Comparison of ENCODE assay signal across 1 cellular context in genomic region chr1:109947582-109948284, GRCh38.
TF ChIP-seq lines count a peak whose summit lies in the region.

No MANE protein-coding gene starts in this region.

TF ChIP-seq in K562, 482 proteins besides CTCF, POLR2A, EP300 and RAD21:
- TF ChIP-seq ZBTB5 (IDR thresholded peaks at IDR 0.05) (no peak), FOXK2 (conservative IDR thresholded peaks at IDR 0.05 in 1 of 2, IDR thresholded peaks at IDR 0.05 in 1 of 2; ENCODE audit: low read depth in 2 of 2) (no peak), SPI1 (IDR thresholded peaks at IDR 0.05; ENCODE audit: borderline replicate concordance, low read depth, low read length) (peak; percentile 70; the same call in 1 of the 2 replicates)
